17 cellular contexts compared by ENCODE assay signal in the genomic region with DNA sequence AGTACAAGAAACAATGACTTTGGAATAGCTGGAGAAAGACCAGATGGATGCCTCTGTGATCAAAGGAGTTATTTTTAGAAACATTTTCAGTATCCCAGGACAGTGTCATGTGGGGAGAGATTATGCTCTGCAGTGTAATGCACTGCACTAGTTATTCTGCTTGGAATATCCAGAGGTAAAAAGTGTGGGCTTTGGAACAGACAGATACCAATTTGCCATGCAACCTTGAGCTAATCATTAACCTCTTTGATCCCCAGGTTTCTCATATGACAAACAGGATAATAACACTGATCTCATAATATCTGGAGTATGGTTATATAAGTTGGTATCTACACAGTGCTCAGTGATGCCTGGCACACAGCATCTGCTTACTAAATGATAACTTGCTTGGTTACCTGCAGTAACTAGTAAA. TPM values are rescaled to one million over a fixed set of nuclear protein-coding genes. Genes with fewer than 3 reads are reported as not detected.
DNase-seq lines count a peak whose midpoint lies in the region; ATAC-seq and TF ChIP-seq lines count a peak whose summit lies in the region.
"Had no signal": no experiment of that assay in that cellular context is flagged by ENCODE, and none has a peak within 500 bp of the region (broad histone marks: within the 10 kb centered on the region; RNA-seq: fewer than 3 reads in every experiment).

No MANE protein-coding gene starts in this region.

- intact Hi-C loops in mammary epithelial cell (cut with micrococcal nuclease): no loop called here

- ATAC-seq in HG02938 (IDR thresholded peaks at IDR 0.05; ENCODE audit: unreplicated experiment): no peak
- ATAC-seq: activated naive CD4-positive, alpha-beta T cell treated with anti-CD3 and anti-CD28 coated beads, Interleukin-2, amount 50 U/mL, for 72 hours; body of pancreas; sciatic nerve had no signal

- no TSS peak for BruUV-seq in mammary epithelial cell (replicated peaks; lab: Mats Ljungman, UMichigan)

- CTCF ChIA-PET in mammary epithelial cell (lab: Charles Lee; ENCODE audit: low non-redundant PET): no interaction called here

- no peaks in the 10 kb centered on the region for H3K79me2 ChIP-seq in mammary epithelial cell (ENCODE audit: insufficient read depth, low read length)

- no peaks in the 10 kb centered on the region for H3K9me3 ChIP-seq in mammary epithelial cell (replicated peaks; ENCODE audit: insufficient read depth, low read length)
- H3K9me3 ChIP-seq: body of pancreas had no signal

- no peak overlapping the region for H3K9ac ChIP-seq in mammary epithelial cell (ENCODE audit: insufficient read depth, low read length)

- H3K36me3 ChIP-seq in mammary epithelial cell (ENCODE audit: insufficient read depth, low read length): no peaks in the 10 kb centered on the region

- H3K4me1 ChIP-seq in mammary epithelial cell (ENCODE audit: insufficient read depth, low read length): no peaks in the 10 kb centered on the region
- H3K4me1 ChIP-seq: body of pancreas had no signal

- dilution Hi-C loops in mammary epithelial cell (cut with HindIII; ENCODE audit: low sequenced_read_pairs): no loop called here

- DNase-seq in DMS53 (lab: John Stamatoyannopoulos, UW) (peak; percentile 95), NCI-H526 (lab: John Stamatoyannopoulos, UW) (peak; percentile 85 to 87), globus pallidus (ENCODE audit: low spot score) (peak; percentile 58), midbrain (lab: John Stamatoyannopoulos, UW) (peak; percentile 31), dermis blood vessel endothelial cell (no peak), mammary epithelial cell (no peak), DMS79 treated with DMSO at 0.1 percent for 48 hours (lab: John Stamatoyannopoulos, UW) (no peak)
- DNase-seq: body of pancreas; CD8-positive, alpha-beta memory T cell; EL; NCI-H2029 treated with DMSO at 0.1 percent for 48 hours; occipital lobe had no signal

- no peaks in the 10 kb centered on the region for H3K27me3 ChIP-seq in mammary epithelial cell (ENCODE audit: insufficient read depth, low read length)
- H3K27me3 ChIP-seq: body of pancreas had no signal

- no peaks in the 10 kb centered on the region for H4K20me1 ChIP-seq in mammary epithelial cell (ENCODE audit: insufficient read depth, low read length)

- in situ Hi-C loops in mammary epithelial cell (cut with MboI; ENCODE audit: low sequenced_read_pairs in 2 of 2): no loop called here

- H2AFZ ChIP-seq in mammary epithelial cell (ENCODE audit: low read depth, low read length): no peak overlapping the region

- no peak overlapping the region for H3K27ac ChIP-seq in mammary epithelial cell (ENCODE audit: insufficient read depth, low read depth, low read length)
- H3K27ac ChIP-seq: body of pancreas had no signal

- H3K4me3 ChIP-seq in mammary epithelial cell (replicated peaks in 1 of 3; ENCODE audit: insufficient read depth in 1 of 3, low read depth in 2 of 3, low read length in 3 of 3): no peak overlapping the region
- H3K4me3 ChIP-seq: body of pancreas had no signal

- no peak overlapping the region for H3K4me2 ChIP-seq in mammary epithelial cell (ENCODE audit: insufficient read depth, low read depth, low read length)

- TF ChIP-seq CTCF in mammary epithelial cell (conservative IDR thresholded peaks at IDR 0.05 in 1 of 2, IDR thresholded peaks at IDR 0.05 in 1 of 2; ENCODE audit: extremely low read depth in 1 of 2, insufficient read depth in 1 of 2, low read depth in 1 of 2, low read length in 2 of 2): no peak

RNA-seq across cellular contexts. Expression of a gene that starts 12.2 kb away (rescaled TPM):
- total RNA-seq in dermis blood vessel endothelial cell: under 0.01 and 0.14 TPM in 2 replicates
- total RNA-seq in mammary epithelial cell: under 1 TPM in 1 of 2 donors, not detected in 1; under 0.01 TPM
- not detected for polyA plus RNA-seq in mammary epithelial cell
- polyA minus RNA-seq in mammary epithelial cell: not detected
- total RNA-seq: activated naive CD4-positive, alpha-beta T cell treated with anti-CD3 and anti-CD28 coated beads, Interleukin-2, amount 50 U/mL, for 72 hours; CD8-positive, alpha-beta memory T cell; kidney epithelial cell; subcutaneous adipose tissue had no signal
- polyA plus RNA-seq: CD8-positive, alpha-beta memory T cell had no signal

Comparison
In these comparisons a context has a peak if more than half of its experiments do, and no peak if none do; other contexts are left out.
1. DNase-seq: peak in DMS53 (single experiment), NCI-H526 (2 of 2), globus pallidus (single experiment) and midbrain (single experiment); none in dermis blood vessel endothelial cell (single experiment), mammary epithelial cell (single experiment) and DMS79 treated with DMSO at 0.1 percent for 48 hours (single experiment).